1 cellular context compared by ENCODE assay signal in the genomic region with DNA sequence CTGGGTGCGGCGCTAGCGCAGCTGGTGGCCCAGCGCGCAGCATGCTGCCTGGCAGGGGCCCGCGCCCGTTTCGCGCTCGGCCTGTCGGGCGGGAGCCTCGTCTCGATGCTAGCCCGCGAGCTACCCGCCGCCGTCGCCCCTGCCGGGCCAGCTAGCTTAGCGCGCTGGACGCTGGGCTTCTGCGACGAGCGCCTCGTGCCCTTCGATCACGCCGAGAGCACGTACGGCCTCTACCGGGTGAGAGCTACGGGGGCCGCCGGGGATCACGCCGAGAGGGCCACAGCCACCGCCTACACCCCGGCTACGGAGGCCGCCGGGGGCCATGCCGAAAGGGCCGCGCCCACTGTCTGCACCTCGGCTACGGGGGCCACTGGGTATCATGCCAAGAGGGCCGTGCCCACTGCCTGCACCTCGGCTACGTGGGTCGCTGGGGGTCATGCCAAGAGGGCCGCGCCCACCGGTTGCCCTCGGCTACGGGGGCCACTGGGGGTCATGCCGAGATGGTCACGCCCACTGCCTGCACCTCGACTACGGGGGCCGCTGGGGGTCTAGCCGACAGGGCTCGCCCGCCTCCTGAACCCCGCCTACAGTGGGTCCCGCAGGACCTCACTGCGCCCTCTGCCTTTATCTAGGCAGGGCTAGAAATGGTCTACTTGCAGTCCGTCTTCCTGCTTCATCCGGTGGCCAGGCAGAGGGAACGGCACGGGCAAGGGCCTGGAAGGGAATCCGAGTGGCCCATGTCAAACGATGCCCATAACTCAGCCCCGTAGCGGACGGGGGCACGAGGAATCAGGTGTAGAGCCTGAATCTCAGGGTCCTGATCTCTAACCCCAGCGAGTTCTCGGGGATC.
TF ChIP-seq lines count a peak whose summit lies in the region.

No MANE protein-coding gene starts in this region.

TF ChIP-seq in HepG2, 621 proteins besides CTCF, POLR2A, EP300 and RAD21 (continued from another document and continues in another):
- TF ChIP-seq, protein P1, sequence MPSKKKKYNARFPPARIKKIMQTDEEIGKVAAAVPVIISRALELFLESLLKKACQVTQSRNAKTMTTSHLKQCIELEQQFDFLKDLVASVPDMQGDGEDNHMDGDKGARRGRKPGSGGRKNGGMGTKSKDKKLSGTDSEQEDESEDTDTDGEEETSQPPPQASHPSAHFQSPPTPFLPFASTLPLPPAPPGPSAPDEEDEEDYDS (CRISPR knock-in tag; IDR thresholded peaks at IDR 0.05), result peak; percentile 67
- TF ChIP-seq HIVEP1 (CRISPR knock-in tag; IDR thresholded peaks at IDR 0.05) (0 out of 2 replicates have a peak, but pooled peaks have one; percentile 10), CBX1 (IDR thresholded peaks at IDR 0.05; ENCODE audit: low read depth) (peak; percentile 31), ZFX (CRISPR knock-in tag; IDR thresholded peaks at IDR 0.05; ENCODE audit: low read depth) (peak; percentile 97), RFXAP (CRISPR knock-in tag; IDR thresholded peaks at IDR 0.05; ENCODE audit: borderline replicate concordance) (peak; percentile 30; the same call in 1 of the 2 replicates), ZMYM4 (CRISPR knock-in tag; IDR thresholded peaks at IDR 0.05) (peak; percentile 95), CREB3 (CRISPR knock-in tag; IDR thresholded peaks at IDR 0.05) (peak; percentile 92; the same call in 1 of the 2 replicates), ZNF451 (CRISPR knock-in tag; IDR thresholded peaks at IDR 0.05) (peak; percentile 82), ZNF276 (CRISPR knock-in tag; IDR thresholded peaks at IDR 0.05; ENCODE audit: low read depth) (peak; percentile 98), TCF7 (IDR thresholded peaks at IDR 0.05; ENCODE audit: low read depth) (no peak), ZNF431 (CRISPR knock-in tag; IDR thresholded peaks at IDR 0.05; ENCODE audit: borderline replicate concordance, low read depth) (no peak), ZNF879 (CRISPR knock-in tag; IDR thresholded peaks at IDR 0.05) (peak; percentile 97; the same call in 1 of the 2 replicates), SSRP1 (CRISPR knock-in tag; IDR thresholded peaks at IDR 0.05) (no peak), ZNF33B (CRISPR knock-in tag; IDR thresholded peaks at IDR 0.05) (peak; percentile 99), ZNF891 (CRISPR knock-in tag; IDR thresholded peaks at IDR 0.05) (0 out of 2 replicates have a peak, but pooled peaks have one; percentile 11), TEAD3 (CRISPR knock-in tag; optimal IDR thresholded peaks at IDR 0.05; ENCODE audit: borderline replicate concordance) (peak; percentile 8), SALL2 (CRISPR knock-in tag; IDR thresholded peaks at IDR 0.05) (0 out of 2 replicates have a peak, but pooled peaks have one; percentile 68), SRF (IDR thresholded peaks at IDR 0.05; ENCODE audit: low read depth, low read length) (no peak), MTF1 (CRISPR knock-in tag; IDR thresholded peaks at IDR 0.05) (no peak), TEAD2 (CRISPR knock-in tag; IDR thresholded peaks at IDR 0.05) (peak; percentile 50; the same call in 1 of the 2 replicates), ZNF775 (CRISPR knock-in tag; IDR thresholded peaks at IDR 0.05; ENCODE audit: borderline replicate concordance) (peak; percentile 92), SIX4 (CRISPR knock-in tag; IDR thresholded peaks at IDR 0.05) (no peak; the same call in 1 of the 2 replicates), ZNF382 (CRISPR knock-in tag; IDR thresholded peaks at IDR 0.05; ENCODE audit: borderline replicate concordance) (no peak), ZNF232 (CRISPR knock-in tag; IDR thresholded peaks at IDR 0.05; ENCODE audit: borderline replicate concordance) (peak; percentile 60), ZNF430 (CRISPR knock-in tag; IDR thresholded peaks at IDR 0.05) (peak; percentile 99), ZNF441 (CRISPR knock-in tag; IDR thresholded peaks at IDR 0.05; ENCODE audit: borderline replicate concordance) (peak; percentile 88), RFXANK (CRISPR knock-in tag; IDR thresholded peaks at IDR 0.05) (no peak), ZNF121 (CRISPR knock-in tag; IDR thresholded peaks at IDR 0.05) (peak; percentile 46; the same call in 1 of the 2 replicates), ZNF207 (IDR thresholded peaks at IDR 0.05; ENCODE audit: borderline replicate concordance) (no peak), AGO2 (optimal IDR thresholded peaks at IDR 0.05; ENCODE audit: low read depth, low read length) (peak; percentile 95), ATF4 (CRISPR knock-in tag; IDR thresholded peaks at IDR 0.05) (peak in 1 of 2 experiments; percentile 50; a peak in 2 of 4 replicates), KMT2A (CRISPR knock-in tag; IDR thresholded peaks at IDR 0.05) (peak; percentile 17; the same call in 1 of the 2 replicates), KDM1A (CRISPR knock-in tag; IDR thresholded peaks at IDR 0.05) (no peak), HMGXB3 (CRISPR knock-in tag; IDR thresholded peaks at IDR 0.05; ENCODE audit: borderline replicate concordance) (no peak), DMAP1 (CRISPR knock-in tag; IDR thresholded peaks at IDR 0.05) (peak; percentile 93), ZNF275 (CRISPR knock-in tag; IDR thresholded peaks at IDR 0.05; ENCODE audit: borderline replicate concordance) (peak; percentile 96; the same call in 1 of the 2 replicates), ZBTB39 (CRISPR knock-in tag; IDR thresholded peaks at IDR 0.05) (peak; percentile 97), PTBP1 (IDR thresholded peaks at IDR 0.05; ENCODE audit: low read depth, low read length, poor library complexity, severe bottlenecking) (no peak), ELF3 (CRISPR knock-in tag; IDR thresholded peaks at IDR 0.05) (0 out of 2 replicates have a peak, but pooled peaks have one; percentile 40), ZSCAN12 (CRISPR knock-in tag; IDR thresholded peaks at IDR 0.05) (peak; percentile 92; the same call in 1 of the 2 replicates), ARNT (IDR thresholded peaks at IDR 0.05) (no peak), ZNF674 (CRISPR knock-in tag; IDR thresholded peaks at IDR 0.05; ENCODE audit: low read depth) (no peak; the same call in 1 of the 2 replicates)
- TF ChIP-seq, protein P2, sequence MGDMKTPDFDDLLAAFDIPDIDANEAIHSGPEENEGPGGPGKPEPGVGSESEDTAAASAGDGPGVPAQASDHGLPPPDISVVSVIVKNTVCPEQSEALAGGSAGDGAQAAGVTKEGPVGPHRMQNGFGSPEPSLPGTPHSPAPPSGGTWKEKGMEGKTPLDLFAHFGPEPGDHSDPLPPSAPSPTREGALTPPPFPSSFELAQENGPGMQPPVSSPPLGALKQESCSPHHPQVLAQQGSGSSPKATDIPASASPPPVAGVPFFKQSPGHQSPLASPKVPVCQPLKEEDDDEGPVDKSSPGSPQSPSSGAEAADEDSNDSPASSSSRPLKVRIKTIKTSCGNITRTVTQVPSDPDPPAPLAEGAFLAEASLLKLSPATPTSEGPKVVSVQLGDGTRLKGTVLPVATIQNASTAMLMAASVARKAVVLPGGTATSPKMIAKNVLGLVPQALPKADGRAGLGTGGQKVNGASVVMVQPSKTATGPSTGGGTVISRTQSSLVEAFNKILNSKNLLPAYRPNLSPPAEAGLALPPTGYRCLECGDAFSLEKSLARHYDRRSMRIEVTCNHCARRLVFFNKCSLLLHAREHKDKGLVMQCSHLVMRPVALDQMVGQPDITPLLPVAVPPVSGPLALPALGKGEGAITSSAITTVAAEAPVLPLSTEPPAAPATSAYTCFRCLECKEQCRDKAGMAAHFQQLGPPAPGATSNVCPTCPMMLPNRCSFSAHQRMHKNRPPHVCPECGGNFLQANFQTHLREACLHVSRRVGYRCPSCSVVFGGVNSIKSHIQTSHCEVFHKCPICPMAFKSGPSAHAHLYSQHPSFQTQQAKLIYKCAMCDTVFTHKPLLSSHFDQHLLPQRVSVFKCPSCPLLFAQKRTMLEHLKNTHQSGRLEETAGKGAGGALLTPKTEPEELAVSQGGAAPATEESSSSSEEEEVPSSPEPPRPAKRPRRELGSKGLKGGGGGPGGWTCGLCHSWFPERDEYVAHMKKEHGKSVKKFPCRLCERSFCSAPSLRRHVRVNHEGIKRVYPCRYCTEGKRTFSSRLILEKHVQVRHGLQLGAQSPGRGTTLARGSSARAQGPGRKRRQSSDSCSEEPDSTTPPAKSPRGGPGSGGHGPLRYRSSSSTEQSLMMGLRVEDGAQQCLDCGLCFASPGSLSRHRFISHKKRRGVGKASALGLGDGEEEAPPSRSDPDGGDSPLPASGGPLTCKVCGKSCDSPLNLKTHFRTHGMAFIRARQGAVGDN (CRISPR knock-in tag; IDR thresholded peaks at IDR 0.05), result peak; percentile 99
